ENCODE assay signal across 33 cellular contexts in genomic region chr11:32034680-32035079, GRCh38. TPM values are rescaled to one million over a fixed set of nuclear protein-coding genes. Genes with fewer than 3 reads are reported as not detected.
DNase-seq lines count a peak whose midpoint lies in the region; ATAC-seq, FAIRE-seq and TF ChIP-seq lines count a peak whose summit lies in the region.
"Had no signal": no experiment of that assay in that cellular context is flagged by ENCODE, and none has a peak within 500 bp of the region (broad histone marks: within the 10 kb centered on the region; RNA-seq: fewer than 3 reads in every experiment).

No MANE protein-coding gene starts in this region.

- intact Hi-C loops in naive thymus-derived CD4-positive, alpha-beta T cell (cut with micrococcal nuclease): no loop called here
- intact Hi-C loops in Caco-2 (cut with micrococcal nuclease; ENCODE audit: unreplicated experiment): no loop called here

- H3K4me3 Mint-ChIP-seq in HFFc6 (peak overlapping the region; percentile 51), Caco-2 (ENCODE audit: unreplicated experiment) (no peak overlapping the region)
- no peak overlapping the region for H3K4me3 Mint-ChIP-seq in naive thymus-derived CD4-positive, alpha-beta T cell
- H3K4me3 Mint-ChIP-seq: activated CD4-positive, alpha-beta T cell treated with anti-CD3 and anti-CD28 coated beads for 36 hours; activated CD8-positive, alpha-beta T cell treated with anti-CD3 and anti-CD28 coated beads, Interleukin-2, amount 10 ng/mL, durations not matched to agents 7 days and 5 days; activated naive CD4-positive, alpha-beta T cell treated with anti-CD3 and anti-CD28 coated beads for 36 hours; stimulated activated memory B cell treated with anti-CD40 and anti-IgM and Interleukin-4, amounts not matched to agents 10 μg/mL and 1 μg/mL and 100 μg/mL, for 72 hours; T-helper 2 cell treated with Interferon-gamma antibody and Interleukin-4, amounts not matched to agents 5 μg/mL and 100 μg/mL, for 36 hours had no signal

- H3K36me3 ChIP-seq in BJ (ENCODE audit: control insufficient read depth, insufficient read depth, low read length) (no peaks in the 10 kb centered on the region), bronchial epithelial cell (ENCODE audit: control insufficient read depth, insufficient read depth, low read length) (no peaks in the 10 kb centered on the region), Caco-2 (ENCODE audit: control insufficient read depth, insufficient read depth, low read length) (no peaks in the 10 kb centered on the region)
- no peaks in the 10 kb centered on the region for H3K36me3 ChIP-seq in naive thymus-derived CD4-positive, alpha-beta T cell (ENCODE audit: control insufficient read depth in 2 of 3, insufficient read depth in 3 of 3, low read length in 3 of 3)
- H3K36me3 ChIP-seq: adrenal gland, breast epithelium, left lung had no signal

- no peak for TF ChIP-seq CTCF in BJ (IDR thresholded peaks at IDR 0.05; ENCODE audit: insufficient read depth, low read depth, low read length)
- no peak for TF ChIP-seq CTCF in HFFc6 (IDR thresholded peaks at IDR 0.05)
- no peak for TF ChIP-seq CTCF in bronchial epithelial cell (IDR thresholded peaks at IDR 0.05; ENCODE audit: insufficient read depth, low read length, severe bottlenecking)
- no peak for TF ChIP-seq CTCF in Caco-2 (IDR thresholded peaks at IDR 0.05; ENCODE audit: insufficient read depth in 1 of 2, low read depth in 1 of 2, low read length in 1 of 2, severe bottlenecking in 1 of 2, unreplicated experiment in 1 of 2)

- no peak overlapping the region for H3K27ac ChIP-seq in naive thymus-derived CD4-positive, alpha-beta T cell (ENCODE audit: low read depth, low read length)
- H3K27ac ChIP-seq: adrenal gland, breast epithelium, coronary artery, epithelial cell of prostate, left lung, PC-9, psoas muscle had no signal

- H3K27ac Mint-ChIP-seq in HFFc6 (peak overlapping the region; percentile 88), Caco-2 (ENCODE audit: unreplicated experiment) (no peak overlapping the region)
- H3K27ac Mint-ChIP-seq in naive thymus-derived CD4-positive, alpha-beta T cell: no peak overlapping the region
- H3K27ac Mint-ChIP-seq: activated CD4-positive, alpha-beta T cell treated with anti-CD3 and anti-CD28 coated beads for 36 hours; activated CD8-positive, alpha-beta T cell treated with anti-CD3 and anti-CD28 coated beads, Interleukin-2, amount 10 ng/mL, durations not matched to agents 7 days and 5 days; activated naive CD4-positive, alpha-beta T cell treated with anti-CD3 and anti-CD28 coated beads for 36 hours; stimulated activated memory B cell treated with anti-CD40 and anti-IgM and Interleukin-4, amounts not matched to agents 10 μg/mL and 1 μg/mL and 100 μg/mL, for 72 hours; T-helper 2 cell treated with Interferon-gamma antibody and Interleukin-4, amounts not matched to agents 5 μg/mL and 100 μg/mL, for 36 hours had no signal

- peaks cover 6% of the 10 kb centered on the region; the same call in 1 of the 2 replicates for H3K27me3 Mint-ChIP-seq in HFFc6 (ENCODE audit: insufficient read depth)
- H3K27me3 Mint-ChIP-seq in naive thymus-derived CD4-positive, alpha-beta T cell: peaks cover 7 to 42% (median 33%) of the 10 kb centered on the region in 5 donors
- H3K27me3 Mint-ChIP-seq in Caco-2 (ENCODE audit: insufficient read depth, unreplicated experiment): peaks cover 33% of the 10 kb centered on the region

- H3K27me3 ChIP-seq in BJ (ENCODE audit: control insufficient read depth, insufficient read depth, low read length) (no peaks in the 10 kb centered on the region; the same call in 1 of the 2 replicates), bronchial epithelial cell (ENCODE audit: control insufficient read depth, insufficient read depth, low read length) (no peaks in the 10 kb centered on the region), Caco-2 (replicated peaks; ENCODE audit: control insufficient read depth, insufficient read depth, low read length) (0 out of 2 replicates have a peak, but pooled peaks cover 1% of the 10 kb centered on the region)
- no peaks in the 10 kb centered on the region for H3K27me3 ChIP-seq in naive thymus-derived CD4-positive, alpha-beta T cell (ENCODE audit: control insufficient read depth in 2 of 2, insufficient read depth in 2 of 2, low read length in 2 of 2)
- H3K27me3 ChIP-seq: adrenal gland, breast epithelium had no signal

- H3K9me3 Mint-ChIP-seq in HFFc6 (peaks cover 6% of the 10 kb centered on the region; the same call in 1 of the 2 replicates), Caco-2 (ENCODE audit: unreplicated experiment) (no peaks in the 10 kb centered on the region)
- no peaks in the 10 kb centered on the region for H3K9me3 Mint-ChIP-seq in naive thymus-derived CD4-positive, alpha-beta T cell
- H3K9me3 Mint-ChIP-seq: activated naive CD4-positive, alpha-beta T cell treated with anti-CD3 and anti-CD28 coated beads for 36 hours; stimulated activated memory B cell treated with anti-CD40 and anti-IgM and Interleukin-4, amounts not matched to agents 10 μg/mL and 1 μg/mL and 100 μg/mL, for 72 hours; T-helper 2 cell treated with Interferon-gamma antibody and Interleukin-4, amounts not matched to agents 5 μg/mL and 100 μg/mL, for 36 hours had no signal

- BruUV-seq in Caco-2 (replicated peaks; lab: Mats Ljungman, UMichigan): no TSS peak

- CTCF ChIA-PET in BJ (lab: Yijun Ruan, JAX): interaction anchor here (1.0 to 1.7 kb wide), 7 partner anchors 18 to 665 kb away, joined by 3 to 9 read pairs (median 4); partner anchors contain the start of genes DCDC1 and DNAJC24
- CTCF ChIA-PET in naive thymus-derived CD4-positive, alpha-beta T cell (lab: Charles Lee): no interaction called here
- CTCF ChIA-PET in Caco-2 (lab: Charles Lee): no interaction called here

- peaks cover 41% of the 10 kb centered on the region for H3K4me1 Mint-ChIP-seq in HFFc6 (ENCODE audit: low read depth)
- peaks cover 0 to 2% (median 0%) of the 10 kb centered on the region in 7 donors for H3K4me1 Mint-ChIP-seq in naive thymus-derived CD4-positive, alpha-beta T cell
- no peaks in the 10 kb centered on the region for H3K4me1 Mint-ChIP-seq in Caco-2 (ENCODE audit: low read depth, unreplicated experiment)
- H3K4me1 Mint-ChIP-seq: activated CD4-positive, alpha-beta T cell treated with anti-CD3 and anti-CD28 coated beads for 36 hours had no signal

- H3K4me3 ChIP-seq in BJ (ENCODE audit: low read depth, low read length) (no peak overlapping the region), bronchial epithelial cell (ENCODE audit: low read depth, low read length) (no peak overlapping the region), Caco-2 (ENCODE audit: low read depth, low read length) (no peak overlapping the region)
- H3K4me3 ChIP-seq in naive thymus-derived CD4-positive, alpha-beta T cell (ENCODE audit: low read length): no peak overlapping the region
- H3K4me3 ChIP-seq: adrenal gland, breast epithelium, coronary artery, left lung, PC-9, psoas muscle had no signal

- no peaks in the 10 kb centered on the region for H3K4me1 ChIP-seq in naive thymus-derived CD4-positive, alpha-beta T cell (ENCODE audit: control insufficient read depth in 2 of 2, insufficient read depth in 2 of 2, low read length in 2 of 2)
- no peaks in the 10 kb centered on the region for H3K4me1 ChIP-seq in Caco-2
- H3K4me1 ChIP-seq: adrenal gland, breast epithelium, left lung, psoas muscle had no signal

- DNase-seq in BJ (ENCODE audit: low read depth) (peak; percentile 18), HFFc6 (peak; percentile 53), bronchial epithelial cell (ENCODE audit: low read depth) (peak; percentile 17), non-pigmented ciliary epithelial cell (ENCODE audit: low read depth) (peak; percentile 31), RPMI8226 (no peak), Caco-2 (no peak)
- DNase-seq in naive thymus-derived CD4-positive, alpha-beta T cell: no peak
- DNase-seq: activated CD4-positive, alpha-beta T cell treated with anti-CD3 and anti-CD28 coated beads for 36 hours; activated CD8-positive, alpha-beta T cell treated with anti-CD3 and anti-CD28 coated beads, Interleukin-2, amount 10 ng/mL, durations not matched to agents 7 days and 5 days; activated naive CD4-positive, alpha-beta T cell treated with anti-CD3 and anti-CD28 coated beads for 36 hours; adrenal gland; C1 segment of cervical spinal cord; COR-L47; DMS79; effector CD8-positive, alpha-beta T cell; H7; left lung; mesendoderm; NCI-H2107; nucleus accumbens; PC-9; psoas muscle; substantia nigra; trophoblast cell had no signal

- FAIRE-seq in bronchial epithelial cell (lab: Jason Lieb, UNC): no peak
- FAIRE-seq: HepG2, islet of Langerhans had no signal

- H3K36me3 Mint-ChIP-seq in HFFc6 (ENCODE audit: low read depth) (peaks cover 5% of the 10 kb centered on the region; the same call in 1 of the 2 replicates), Caco-2 (ENCODE audit: insufficient read depth, unreplicated experiment) (no peaks in the 10 kb centered on the region)
- H3K36me3 Mint-ChIP-seq in naive thymus-derived CD4-positive, alpha-beta T cell: no peaks in the 10 kb centered on the region
- H3K36me3 Mint-ChIP-seq: stimulated activated memory B cell treated with anti-CD40 and anti-IgM and Interleukin-4, amounts not matched to agents 10 μg/mL and 1 μg/mL and 100 μg/mL, for 72 hours had no signal

- POLR2A ChIA-PET in BJ (lab: Charles Lee) (interaction anchor here (1.1 kb wide), 1 partner anchor 141 kb away, joined by 25 read pairs; no protein-coding TSS in a partner anchor), Caco-2 (lab: Charles Lee) (no interaction called here)
- POLR2A ChIA-PET in naive thymus-derived CD4-positive, alpha-beta T cell (lab: Charles Lee): no interaction called here

- ATAC-seq in naive thymus-derived CD4-positive, alpha-beta T cell: no peak
- ATAC-seq in HG03378 (IDR thresholded peaks at IDR 0.05; ENCODE audit: unreplicated experiment): no peak
- ATAC-seq: activated CD4-positive, alpha-beta T cell treated with anti-CD3 and anti-CD28 coated beads for 36 hours; activated CD8-positive, alpha-beta T cell treated with anti-CD3 and anti-CD28 coated beads, Interleukin-2, amount 10 ng/mL, durations not matched to agents 7 days and 5 days; HepG2; psoas muscle; Right ventricle myocardium inferior; stimulated activated memory B cell treated with anti-CD40 and anti-IgM and Interleukin-4, amounts not matched to agents 10 μg/mL and 1 μg/mL and 100 μg/mL, for 72 hours had no signal

- H3K9me3 ChIP-seq in naive thymus-derived CD4-positive, alpha-beta T cell (ENCODE audit: control insufficient read depth in 2 of 3, low read length in 3 of 3): no peaks in the 10 kb centered on the region
- no peaks in the 10 kb centered on the region for H3K9me3 ChIP-seq in Caco-2
- H3K9me3 ChIP-seq: adrenal gland, breast epithelium, left lung, psoas muscle had no signal

RNA-seq across cellular contexts. Expression of gene RCN1, which starts 56.2 kb away (rescaled TPM):
- 131 and 262 TPM in 2 replicates for polyA plus RNA-seq in BJ (2011; rRNA removed)
- 89.9 and 107 TPM in 2 replicates for polyA minus RNA-seq in BJ (2011; rRNA and poly(A)+ RNA removed)
- total RNA-seq in HFFc6 (2021; fragmentation: NEBNext Ultra II Directional; extraction: Animal tissue kit (Norgen Biotek cat#: 25700)): 100 to 1,000 TPM; 212 to 294 (median 264) TPM
- total RNA-seq in bronchial epithelial cell (107 and 113 TPM in 2 replicates), Caco-2 (2022) (151 and 185 TPM in 2 replicates)
- 10 to 100 TPM in 2 of 5 experiments, 1 to 10 TPM in 3; 5.5 to 26.8 (median 9.6) TPM for total RNA-seq in naive thymus-derived CD4-positive, alpha-beta T cell
- 1 to 10 TPM; 5.6 to 7.0 TPM for polyA plus RNA-seq in naive thymus-derived CD4-positive, alpha-beta T cell

Comparison
In these comparisons a context has a peak if more than half of its experiments do, and no peak if none do; other contexts are left out.
1. DNase-seq: peak in BJ (single experiment), HFFc6 (single experiment), bronchial epithelial cell (single experiment) and non-pigmented ciliary epithelial cell (single experiment); none in RPMI8226 (single experiment), naive thymus-derived CD4-positive, alpha-beta T cell (0 of 9) and Caco-2 (0 of 2).